Comparison of ENCODE assay signal across 9 cellular contexts in genomic region chr22:31637375-31637937, GRCh38. TPM values are rescaled to one million over a fixed set of nuclear protein-coding genes. Genes with fewer than 3 reads are reported as not detected.
A peak's percentile ranks its signal among the peaks of the same experiment; 100 is the strongest.
DNase-seq lines count a peak whose midpoint lies in the region; ATAC-seq and TF ChIP-seq lines count a peak whose summit lies in the region.
"Had no signal": no experiment of that assay in that cellular context is flagged by ENCODE, and none has a peak within 500 bp of the region (broad histone marks: within the 10 kb centered on the region; RNA-seq: fewer than 3 reads in every experiment).

No MANE protein-coding gene starts in this region.

- no peaks in the 10 kb centered on the region for H3K9me3 ChIP-seq in naive thymus-derived CD4-positive, alpha-beta T cell (ENCODE audit: control insufficient read depth in 2 of 3, low read length in 3 of 3)

- H3K4me3 ChIP-seq in naive thymus-derived CD4-positive, alpha-beta T cell (ENCODE audit: low read length): no peak overlapping the region
- H3K4me3 ChIP-seq in foreskin fibroblast (ENCODE audit: low read depth in 1 of 2, low read length in 2 of 2): no peak overlapping the region

- peaks cover 30% of the 10 kb centered on the region for H3K4me1 Mint-ChIP-seq in T-helper 2 cell treated with Interferon-gamma antibody and Interleukin-4, amounts not matched to agents 5 μg/mL and 100 μg/mL, for 36 hours (ENCODE audit: low read depth)
- H3K4me1 Mint-ChIP-seq in naive thymus-derived CD4-positive, alpha-beta T cell: peaks cover 30 to 54% (median 37%) of the 10 kb centered on the region in 7 donors
- H3K4me1 Mint-ChIP-seq in chondrocyte (ENCODE audit: low read depth): peaks cover 20% of the 10 kb centered on the region

- peaks cover 0 to 4% (median 0%) of the 10 kb centered on the region in 3 experiments for H3K36me3 ChIP-seq in naive thymus-derived CD4-positive, alpha-beta T cell (ENCODE audit: control insufficient read depth in 2 of 3, insufficient read depth in 3 of 3, low read length in 3 of 3)

- H3K27ac ChIP-seq in adipose tissue (ENCODE audit: low read depth, low read length): peak overlapping the region; percentile 98
- H3K27ac ChIP-seq in naive thymus-derived CD4-positive, alpha-beta T cell (ENCODE audit: low read depth, low read length): peak overlapping the region; percentile 38
- H3K27ac ChIP-seq: 22Rv1 had no signal

- POLR2A ChIA-PET in naive thymus-derived CD4-positive, alpha-beta T cell (lab: Charles Lee): interaction anchor here (0.7 kb wide), 2 partner anchors 24 to 291 kb away, joined by 3 read pairs; partner anchors contain the start of gene PATZ1

- peak; percentile 78 for ATAC-seq in HG03354 (IDR thresholded peaks at IDR 0.05; ENCODE audit: poor library complexity, severe bottlenecking, unreplicated experiment)
- peak; percentile 59 for ATAC-seq in naive thymus-derived CD4-positive, alpha-beta T cell

- H3K27me3 ChIP-seq in naive thymus-derived CD4-positive, alpha-beta T cell (ENCODE audit: control insufficient read depth in 2 of 2, insufficient read depth in 2 of 2, low read length in 2 of 2): no peaks in the 10 kb centered on the region

- peaks cover 7% of the 10 kb centered on the region for H3K36me3 Mint-ChIP-seq in T-helper 2 cell treated with Interferon-gamma antibody and Interleukin-4, amounts not matched to agents 5 μg/mL and 100 μg/mL, for 36 hours (ENCODE audit: low read depth)
- H3K36me3 Mint-ChIP-seq in naive thymus-derived CD4-positive, alpha-beta T cell: peaks cover 0 to 10% (median 4%) of the 10 kb centered on the region in 5 donors
- H3K36me3 Mint-ChIP-seq in chondrocyte (ENCODE audit: low read depth): no peaks in the 10 kb centered on the region

- DNase-seq in T-helper 2 cell treated with Interferon-gamma antibody and Interleukin-4, amounts not matched to agents 5 μg/mL and 100 μg/mL, for 36 hours (ENCODE audit: low spot score): no peak
- DNase-seq in T-helper 2 cell (no peak), chondrocyte (ENCODE audit: low spot score) (no peak), foreskin fibroblast (no peak)
- DNase-seq in naive thymus-derived CD4-positive, alpha-beta T cell: no peak
- no peak for DNase-seq in stimulated activated CD4-positive, alpha-beta T cell treated with anti-CD3 and anti-CD28 coated beads, Interleukin-1b, Interleukin-23, amount 100 ng/mL, for 48 hours

- peak overlapping the region; percentile 75 for H3K27ac Mint-ChIP-seq in T-helper 2 cell treated with Interferon-gamma antibody and Interleukin-4, amounts not matched to agents 5 μg/mL and 100 μg/mL, for 36 hours
- peak overlapping the region in 8 of 9 donors; percentile 7 to 89 (median 77) for H3K27ac Mint-ChIP-seq in naive thymus-derived CD4-positive, alpha-beta T cell
- H3K27ac Mint-ChIP-seq in chondrocyte (ENCODE audit: unreplicated experiment): no peak overlapping the region

- TF ChIP-seq CTCF in chondrocyte (IDR thresholded peaks at IDR 0.05) (no peak), foreskin fibroblast (IDR thresholded peaks at IDR 0.05; ENCODE audit: low read depth, low read length) (no peak)

- H3K9me3 Mint-ChIP-seq in T-helper 2 cell treated with Interferon-gamma antibody and Interleukin-4, amounts not matched to agents 5 μg/mL and 100 μg/mL, for 36 hours: no peaks in the 10 kb centered on the region
- H3K9me3 Mint-ChIP-seq in naive thymus-derived CD4-positive, alpha-beta T cell: no peaks in the 10 kb centered on the region
- H3K9me3 Mint-ChIP-seq in chondrocyte (ENCODE audit: low read depth): no peaks in the 10 kb centered on the region

- no peak overlapping the region for H3K4me3 Mint-ChIP-seq in T-helper 2 cell treated with Interferon-gamma antibody and Interleukin-4, amounts not matched to agents 5 μg/mL and 100 μg/mL, for 36 hours
- H3K4me3 Mint-ChIP-seq in naive thymus-derived CD4-positive, alpha-beta T cell: peak overlapping the region in 3 of 10 donors; percentile 51 to 71 (median 70)
- H3K4me3 Mint-ChIP-seq in chondrocyte (ENCODE audit: unreplicated experiment): no peak overlapping the region

- intact Hi-C loops in naive thymus-derived CD4-positive, alpha-beta T cell (cut with micrococcal nuclease): loop anchor here in 1 of 2 donors (10.0 kb wide), 1 partner anchor 533 kb away; the partner anchor contains the start of gene SELENOM

- 38 to 78% (median 44%) methylated on average over 10 of the region's 10 CpGs for WGBS in adipose tissue, 3 donors

- no peaks in the 10 kb centered on the region for H3K27me3 Mint-ChIP-seq in T-helper 2 cell treated with Interferon-gamma antibody and Interleukin-4, amounts not matched to agents 5 μg/mL and 100 μg/mL, for 36 hours (ENCODE audit: low read depth)
- H3K27me3 Mint-ChIP-seq in naive thymus-derived CD4-positive, alpha-beta T cell: no peaks in the 10 kb centered on the region
- H3K27me3 Mint-ChIP-seq in chondrocyte (ENCODE audit: low read depth): no peaks in the 10 kb centered on the region

- H3K4me1 ChIP-seq in naive thymus-derived CD4-positive, alpha-beta T cell (ENCODE audit: control insufficient read depth in 2 of 2, insufficient read depth in 2 of 2, low read length in 2 of 2): peaks cover 7 to 16% of the 10 kb centered on the region in 2 donors

- CTCF ChIA-PET in naive thymus-derived CD4-positive, alpha-beta T cell (lab: Charles Lee): interaction anchor here (0.6 to 0.8 kb wide), 2 partner anchors 80 to 331 kb away, joined by 3 read pairs; no protein-coding TSS in a partner anchor

RNA-seq across cellular contexts. Expression of gene PISD, which starts 24.6 kb away (rescaled TPM):
- polyA plus RNA-seq in adipose tissue: 10 to 100 TPM; 23.0 to 89.4 (median 43.0) TPM
- 10 to 100 TPM; 29.7 to 47.8 (median 35.5) TPM for total RNA-seq in naive thymus-derived CD4-positive, alpha-beta T cell
- polyA plus RNA-seq in naive thymus-derived CD4-positive, alpha-beta T cell: 10 to 100 TPM; 15.3 to 18.8 TPM
- total RNA-seq in chondrocyte: 28.6 to 32.8 TPM (median 28.9 TPM) in 3 replicates
